In genomic region chr10:131014271-131014670, GRCh38 we compare ENCODE assay signal across 35 cellular contexts.
A peak's percentile ranks its signal among the peaks of the same experiment; 100 is the strongest.
DNase-seq lines count a peak whose midpoint lies in the region; ATAC-seq, FAIRE-seq and TF ChIP-seq lines count a peak whose summit lies in the region.
"Had no signal": no experiment of that assay in that cellular context is flagged by ENCODE, and none has a peak within 500 bp of the region (broad histone marks: within the 10 kb centered on the region; RNA-seq: fewer than 3 reads in every experiment).

No MANE protein-coding gene starts in this region.

- H3K4me3 ChIP-seq in right lobe of liver = no peak overlapping the region
- no peak overlapping the region for H3K4me3 ChIP-seq in HepG2 (replicated peaks in 1 of 3; ENCODE audit: insufficient read depth in 1 of 3, low read depth in 2 of 3, low read length in 3 of 3)
- peak overlapping the region; percentile 24; the same call in 1 of the 2 replicates for H3K4me3 ChIP-seq in Karpas-422 (ENCODE audit: low read length)
- no peak overlapping the region for H3K4me3 ChIP-seq in spleen
- H3K4me3 ChIP-seq: A549; BLaER1; BLaER1 treated with 17β-estradiol and CSF1 and Interleukin-3, amounts not matched to agents 10 nM and 100 nM had no signal

- ATAC-seq in right lobe of liver = no peak
- no peak for ATAC-seq in HepG2
- ATAC-seq in HG02588 (IDR thresholded peaks at IDR 0.05; ENCODE audit: unreplicated experiment) = no peak
- ATAC-seq: A549; CD8-positive, alpha-beta T cell had no signal

- no peaks in the 10 kb centered on the region for H3K9me2 ChIP-seq in Karpas-422 (replicated peaks; ENCODE audit: insufficient read depth, low read length)

- FAIRE-seq in HepG2 (lab: Jason Lieb, UNC) = no peak
- FAIRE-seq: A204.1, A549, D721Med had no signal

- H3K27ac ChIP-seq in right lobe of liver = no peak overlapping the region
- H3K27ac ChIP-seq in HepG2 (ENCODE audit: extremely low read length, insufficient read depth, low read length) = no peak overlapping the region
- H3K27ac ChIP-seq in Karpas-422 (ENCODE audit: low read length) = no peak overlapping the region
- H3K27ac ChIP-seq in spleen = no peak overlapping the region
- no peak overlapping the region for H3K27ac ChIP-seq in caudate nucleus (ENCODE audit: low read depth, low read length)
- H3K27ac ChIP-seq: 22Rv1; A549; BLaER1; BLaER1 treated with 17β-estradiol and CSF1 and Interleukin-3, amounts not matched to agents 10 nM and 100 nM; C4-2B had no signal

- no peaks in the 10 kb centered on the region for H3K27me3 ChIP-seq in right lobe of liver
- peaks cover 0 to 14% of the 10 kb centered on the region in 2 experiments; a peak in 3 of 5 replicates for H3K27me3 ChIP-seq in HepG2 (ENCODE audit: control insufficient read depth in 1 of 2, insufficient read depth in 2 of 2, low read length in 2 of 2)
- no peaks in the 10 kb centered on the region; the same call in 1 of the 2 replicates for H3K27me3 ChIP-seq in Karpas-422 (ENCODE audit: low read length)
- peaks cover 0 to 4% (median 0%) of the 10 kb centered on the region in 7 donors for H3K27me3 ChIP-seq in spleen (replicated peaks in 1 of 7)
- H3K27me3 ChIP-seq: BE2C; BLaER1; BLaER1 treated with 17β-estradiol and CSF1 and Interleukin-3, amounts not matched to agents 10 nM and 100 nM had no signal

- H2AFZ ChIP-seq in HepG2 (ENCODE audit: low read length) (no peak overlapping the region), Karpas-422 (ENCODE audit: low read length) (no peak overlapping the region)

- peak in 2 of 3 donors; percentile 15 to 20 for DNase-seq in right lobe of liver
- no peak for DNase-seq in HepG2 (ENCODE audit: low spot score)
- DNase-seq in Karpas-422 = no peak
- DNase-seq in mesenteric fat pad (ENCODE audit: low spot score) = peak; percentile 53
- peak; percentile 69 for DNase-seq in spleen
- no peak for DNase-seq in caudate nucleus (lab: John Stamatoyannopoulos, UW)
- DNase-seq in dermis blood vessel endothelial cell = no peak
- DNase-seq: 8988T; ACHN; AML-193; BE2C; C1 segment of cervical spinal cord; Caco-2; Calu3; CD4-positive, alpha-beta memory T cell; CD4-positive, alpha-beta T cell; CD4-positive, CD25-positive, alpha-beta regulatory T cell; CD8-positive, alpha-beta memory T cell; CD8-positive, alpha-beta T cell; COR-L47; DMS 273 treated with DMSO at 0.1 percent for 48 hours; DMS153; DMS53; DMS79; DMS79 treated with DMSO at 0.1 percent for 48 hours; DND-41; EL had no signal

- H3K4me1 ChIP-seq in right lobe of liver (no peaks in the 10 kb centered on the region), HepG2 (ENCODE audit: insufficient read depth, low read length) (no peaks in the 10 kb centered on the region; the same call in 1 of the 2 replicates), Karpas-422 (ENCODE audit: low read length) (peaks cover 53% of the 10 kb centered on the region), spleen (no peaks in the 10 kb centered on the region)
- H3K4me1 ChIP-seq: A549, BE2C, Caco-2 had no signal

- POLR2A ChIA-PET in HepG2 (lab: Yijun Ruan, JAX) = no interaction called here

- in situ Hi-C loops in HepG2 (cut with HindIII; ENCODE audit: extremely low pct_ligation_motif_present, low pct_unique_long_range_greater_than_20kb) = no loop called here

- no peak for TF ChIP-seq RAD21 in HepG2 (CRISPR knock-in tag; IDR thresholded peaks at IDR 0.05)

- 64% methylated on average over 2 of the region's 3 CpGs for WGBS in right lobe of liver (ENCODE audit: insufficient coverage, low coverage, low lambda C conversion rate, missing lambda C conversion rate)
- 9% methylated on average over 3 of the region's 3 CpGs for WGBS in HepG2 (ENCODE audit: low lambda C conversion rate)
- 77 to 92% (median 83%) methylated on average over 3 of the region's 3 CpGs for WGBS in spleen, 5 donors

- CTCF ChIA-PET in HepG2 (lab: Yijun Ruan, JAX; ENCODE audit: low intra/inter-chr PET ratio, low total read pairs) = no interaction called here

- no peaks in the 10 kb centered on the region for H3K79me2 ChIP-seq in HepG2 (ENCODE audit: insufficient read depth, low read length)
- no peaks in the 10 kb centered on the region for H3K79me2 ChIP-seq in Karpas-422 (ENCODE audit: low read length)

- H3K36me3 ChIP-seq in right lobe of liver (no peaks in the 10 kb centered on the region), HepG2 (replicated peaks in 1 of 2; ENCODE audit: control insufficient read depth in 1 of 2, insufficient read depth in 2 of 2, low read length in 2 of 2) (no peaks in the 10 kb centered on the region), Karpas-422 (ENCODE audit: insufficient read depth, low read length) (no peaks in the 10 kb centered on the region), spleen (no peaks in the 10 kb centered on the region)
- H3K36me3 ChIP-seq: BE2C; BLaER1; BLaER1 treated with 17β-estradiol and CSF1 and Interleukin-3, amounts not matched to agents 10 nM and 100 nM had no signal

- no peaks in the 10 kb centered on the region for H3K9me3 ChIP-seq in right lobe of liver
- H3K9me3 ChIP-seq in HepG2 (ENCODE audit: low read length) = no peaks in the 10 kb centered on the region
- H3K9me3 ChIP-seq in Karpas-422 (ENCODE audit: low read length) = no peaks in the 10 kb centered on the region
- H3K9me3 ChIP-seq in spleen = no peaks in the 10 kb centered on the region
- H3K9me3 ChIP-seq: A549; BE2C; BLaER1; BLaER1 treated with 17β-estradiol and CSF1 and Interleukin-3, amounts not matched to agents 10 nM and 100 nM; Caco-2 had no signal

- BruUV-seq in HepG2 (replicated peaks; lab: Mats Ljungman, UMichigan) = no TSS peak

- TF ChIP-seq POLR2A in right lobe of liver (IDR thresholded peaks at IDR 0.05) (no peak), HepG2 (IDR thresholded peaks at IDR 0.05; ENCODE audit: insufficient read depth in 1 of 2, low read depth in 2 of 2, low read length in 2 of 2) (no peak), spleen (IDR thresholded peaks at IDR 0.05) (no peak)

- H4K20me1 ChIP-seq in HepG2 (ENCODE audit: insufficient read depth, low read length) = no peaks in the 10 kb centered on the region
- H4K20me1 ChIP-seq in Karpas-422 (ENCODE audit: insufficient read depth, low read depth, low read length) = no peaks in the 10 kb centered on the region
- H4K20me1 ChIP-seq: BLaER1; BLaER1 treated with 17β-estradiol and CSF1 and Interleukin-3, amounts not matched to agents 10 nM and 100 nM had no signal

- no peak overlapping the region for H3K9ac ChIP-seq in HepG2 (ENCODE audit: insufficient read depth, low read depth, low read length)
- no peak overlapping the region; the same call in 1 of the 2 replicates for H3K9ac ChIP-seq in Karpas-422 (ENCODE audit: low read length)
- H3K9ac ChIP-seq: BLaER1; BLaER1 treated with 17β-estradiol and CSF1 and Interleukin-3, amounts not matched to agents 10 nM and 100 nM had no signal

- intact Hi-C loops in right lobe of liver (cut with DNase I) = no loop called here
- intact Hi-C loops in HepG2 (cut with micrococcal nuclease; ENCODE audit: unreplicated experiment) = no loop called here
- intact Hi-C loops in spleen (cut with DNase I; ENCODE audit: low total_unique reads) = no loop called here

- TF ChIP-seq CTCF in right lobe of liver (IDR thresholded peaks at IDR 0.05) = no peak
- no peak for TF ChIP-seq CTCF in HepG2 (CRISPR knock-in tag; IDR thresholded peaks at IDR 0.05)
- no peak for TF ChIP-seq CTCF in spleen (IDR thresholded peaks at IDR 0.05 in 8 of 11, conservative IDR thresholded peaks at IDR 0.05 in 3 of 11)

- H3K4me2 ChIP-seq in HepG2 (ENCODE audit: low read depth, low read length) = no peak overlapping the region
- H3K4me2 ChIP-seq in Karpas-422 (ENCODE audit: low read depth, low read length, poor library complexity, severe bottlenecking) = peak overlapping the region; percentile 56
- H3K4me2 ChIP-seq: A549; BLaER1; BLaER1 treated with 17β-estradiol and CSF1 and Interleukin-3, amounts not matched to agents 10 nM and 100 nM had no signal

- TF ChIP-seq EP300 in HepG2 (IDR thresholded peaks at IDR 0.05; ENCODE audit: low read depth in 2 of 2, low read length in 2 of 2) (no peak), HepG2 (CRISPR knock-in tag; IDR thresholded peaks at IDR 0.05; ENCODE audit: borderline replicate concordance) (no peak)

TF ChIP-seq in HepG2, 621 proteins besides CTCF, POLR2A, EP300 and RAD21 (continues in another document):
- no peak for TF ChIP-seq GFI1 (CRISPR knock-in tag; IDR thresholded peaks at IDR 0.05; ENCODE audit: borderline replicate concordance)
- no peak for TF ChIP-seq HDAC2 (CRISPR knock-in tag; IDR thresholded peaks at IDR 0.05)
- TF ChIP-seq, protein P1, sequence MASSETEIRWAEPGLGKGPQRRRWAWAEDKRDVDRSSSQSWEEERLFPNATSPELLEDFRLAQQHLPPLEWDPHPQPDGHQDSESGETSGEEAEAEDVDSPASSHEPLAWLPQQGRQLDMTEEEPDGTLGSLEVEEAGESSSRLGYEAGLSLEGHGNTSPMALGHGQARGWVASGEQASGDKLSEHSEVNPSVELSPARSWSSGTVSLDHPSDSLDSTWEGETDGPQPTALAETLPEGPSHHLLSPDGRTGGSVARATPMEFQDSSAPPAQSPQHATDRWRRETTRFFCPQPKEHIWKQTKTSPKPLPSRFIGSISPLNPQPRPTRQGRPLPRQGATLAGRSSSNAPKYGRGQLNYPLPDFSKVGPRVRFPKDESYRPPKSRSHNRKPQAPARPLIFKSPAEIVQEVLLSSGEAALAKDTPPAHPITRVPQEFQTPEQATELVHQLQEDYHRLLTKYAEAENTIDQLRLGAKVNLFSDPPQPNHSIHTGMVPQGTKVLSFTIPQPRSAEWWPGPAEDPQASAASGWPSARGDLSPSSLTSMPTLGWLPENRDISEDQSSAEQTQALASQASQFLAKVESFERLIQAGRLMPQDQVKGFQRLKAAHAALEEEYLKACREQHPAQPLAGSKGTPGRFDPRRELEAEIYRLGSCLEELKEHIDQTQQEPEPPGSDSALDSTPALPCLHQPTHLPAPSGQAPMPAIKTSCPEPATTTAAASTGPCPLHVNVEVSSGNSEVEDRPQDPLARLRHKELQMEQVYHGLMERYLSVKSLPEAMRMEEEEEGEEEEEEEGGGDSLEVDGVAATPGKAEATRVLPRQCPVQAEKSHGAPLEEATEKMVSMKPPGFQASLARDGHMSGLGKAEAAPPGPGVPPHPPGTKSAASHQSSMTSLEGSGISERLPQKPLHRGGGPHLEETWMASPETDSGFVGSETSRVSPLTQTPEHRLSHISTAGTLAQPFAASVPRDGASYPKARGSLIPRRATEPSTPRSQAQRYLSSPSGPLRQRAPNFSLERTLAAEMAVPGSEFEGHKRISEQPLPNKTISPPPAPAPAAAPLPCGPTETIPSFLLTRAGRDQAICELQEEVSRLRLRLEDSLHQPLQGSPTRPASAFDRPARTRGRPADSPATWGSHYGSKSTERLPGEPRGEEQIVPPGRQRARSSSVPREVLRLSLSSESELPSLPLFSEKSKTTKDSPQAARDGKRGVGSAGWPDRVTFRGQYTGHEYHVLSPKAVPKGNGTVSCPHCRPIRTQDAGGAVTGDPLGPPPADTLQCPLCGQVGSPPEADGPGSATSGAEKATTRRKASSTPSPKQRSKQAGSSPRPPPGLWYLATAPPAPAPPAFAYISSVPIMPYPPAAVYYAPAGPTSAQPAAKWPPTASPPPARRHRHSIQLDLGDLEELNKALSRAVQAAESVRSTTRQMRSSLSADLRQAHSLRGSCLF (CRISPR knock-in tag; IDR thresholded peaks at IDR 0.05; ENCODE audit: borderline replicate concordance) = no peak
- no peak for TF ChIP-seq STAG1 (CRISPR knock-in tag; IDR thresholded peaks at IDR 0.05)
- no peak for TF ChIP-seq MTA1 (CRISPR knock-in tag; IDR thresholded peaks at IDR 0.05; ENCODE audit: borderline replicate concordance)
- no peak for TF ChIP-seq ZNF879 (CRISPR knock-in tag; IDR thresholded peaks at IDR 0.05)

Comparison
In these comparisons a context has a peak if more than half of its experiments do, and no peak if none do; other contexts are left out.
1. DNase-seq: peak in right lobe of liver (2 of 3), mesenteric fat pad (single experiment) and spleen (single experiment); none in HepG2 (single experiment), Karpas-422 (single experiment), caudate nucleus (0 of 61) and dermis blood vessel endothelial cell (single experiment).